In genomic region chr3:38829404-38829803, GRCh38 we compare ENCODE assay signal across 10 cellular contexts. TPM values are rescaled to one million over a fixed set of nuclear protein-coding genes. Genes with fewer than 3 reads are reported as not detected.
DNase-seq lines count a peak whose midpoint lies in the region; ATAC-seq, FAIRE-seq and TF ChIP-seq lines count a peak whose summit lies in the region.
"Had no signal": no experiment of that assay in that cellular context is flagged by ENCODE, and none has a peak within 500 bp of the region (broad histone marks: within the 10 kb centered on the region; RNA-seq: fewer than 3 reads in every experiment).

No MANE protein-coding gene starts in this region.

- BruUV-seq in HCT116 (replicated peaks; lab: Mats Ljungman, UMichigan), result no TSS peak

- intact Hi-C loops in HCT116 (cut with micrococcal nuclease), result no loop called here
- intact Hi-C loops in left ventricle myocardium superior (cut with micrococcal nuclease), result no loop called here

- TF ChIP-seq CTCF in HCT116 (IDR thresholded peaks at IDR 0.05 in 2 of 3, conservative IDR thresholded peaks at IDR 0.05 in 1 of 3; ENCODE audit: borderline replicate concordance in 1 of 3, insufficient read depth in 1 of 3, low read depth in 2 of 3, low read length in 2 of 3) (no peak), WTC11 (IDR thresholded peaks at IDR 0.05) (no peak), thoracic aorta (IDR thresholded peaks at IDR 0.05) (no peak)

- CTCF ChIA-PET in HCT116 (lab: Charles Lee) (interaction anchor here (1.1 kb wide), 1 partner anchor 171 kb away, joined by 3 read pairs; no protein-coding TSS in a partner anchor), WTC11 (lab: Charles Lee) (interaction anchor here (0.9 to 1.6 kb wide), 3 partner anchors 15 to 171 kb away, joined by 4 to 6 read pairs (median 5); no protein-coding TSS in a partner anchor)

- no peaks in the 10 kb centered on the region for H3K36me3 Mint-ChIP-seq in WTC11
- H3K36me3 Mint-ChIP-seq: neural progenitor cell had no signal

- DNase-seq in HCT116 (ENCODE audit: low read depth, low spot score), result no peak
- no peak for DNase-seq in WTC11 (ENCODE audit: low spot score)
- DNase-seq in left ventricle myocardium superior, result peak; percentile 52
- no peak for DNase-seq in thoracic aorta (ENCODE audit: low spot score)
- no peak for DNase-seq in GM12892 (ENCODE audit: insufficient read length)
- DNase-seq: MM.1S, RPMI8226 had no signal

- ATAC-seq in HCT116 (peak; percentile 81), WTC11 (peak; percentile 40), left ventricle myocardium superior (peak; percentile 93), thoracic aorta (ENCODE audit: insufficient number of reproducible peaks, low FRiP score, low read depth) (peak; percentile 70), GM18517 (IDR thresholded peaks at IDR 0.05; ENCODE audit: unreplicated experiment) (no peak), HG02938 (IDR thresholded peaks at IDR 0.05; ENCODE audit: unreplicated experiment) (no peak)

- H3K4me1 ChIP-seq in HCT116 (ENCODE audit: control insufficient read depth in 1 of 2, insufficient read depth in 2 of 2, low read length in 2 of 2) (peaks cover 10 to 26% of the 10 kb centered on the region in 2 experiments), thoracic aorta (ENCODE audit: control insufficient read depth in 1 of 2, low read depth in 2 of 2) (peaks cover 8 to 21% of the 10 kb centered on the region in 2 donors)

- peak overlapping the region; percentile 53 for H3K4me2 ChIP-seq in HCT116 (ENCODE audit: low read length)
- H3K4me2 ChIP-seq: neural progenitor cell had no signal

- no peaks in the 10 kb centered on the region for H3K79me2 ChIP-seq in HCT116 (ENCODE audit: insufficient read depth, low read length)

- peak overlapping the region; percentile 68 for H2AFZ ChIP-seq in HCT116 (ENCODE audit: low read depth, low read length, poor library complexity, severe bottlenecking)
- H2AFZ ChIP-seq: neural progenitor cell had no signal

- H3K27ac ChIP-seq in HCT116 (ENCODE audit: low read depth, low read length) (no peak overlapping the region), thoracic aorta (peak overlapping the region; percentile 30 to 54)
- H3K27ac ChIP-seq: neural progenitor cell had no signal

- H3K36me3 ChIP-seq in HCT116 (ENCODE audit: control insufficient read depth in 1 of 2, insufficient read depth in 2 of 2, low read length in 2 of 2) (no peaks in the 10 kb centered on the region), thoracic aorta (no peaks in the 10 kb centered on the region)
- H3K36me3 ChIP-seq: neural progenitor cell had no signal

- no peaks in the 10 kb centered on the region for H4K20me1 ChIP-seq in HCT116 (ENCODE audit: insufficient read depth)

- peaks cover 3% of the 10 kb centered on the region; the same call in 1 of the 2 replicates for H3K9me3 Mint-ChIP-seq in WTC11
- H3K9me3 Mint-ChIP-seq: neural progenitor cell had no signal

- H3K27ac Mint-ChIP-seq in WTC11, result no peak overlapping the region
- H3K27ac Mint-ChIP-seq: neural progenitor cell had no signal

- H3K4me3 Mint-ChIP-seq in WTC11, result no peak overlapping the region
- H3K4me3 Mint-ChIP-seq: neural progenitor cell had no signal

- POLR2A ChIA-PET in HCT116 (lab: Charles Lee) (no interaction called here), WTC11 (lab: Charles Lee) (interaction anchor here (0.6 kb wide), 1 partner anchor 1643 kb away, joined by 3 read pairs; no protein-coding TSS in a partner anchor)

- TF ChIP-seq POLR2A in HCT116 (IDR thresholded peaks at IDR 0.05; ENCODE audit: borderline replicate concordance, extremely low read depth, insufficient read depth, insufficient read length) (no peak), GM12892 (IDR thresholded peaks at IDR 0.05; ENCODE audit: low read depth, low read length) (no peak)

- H3K9me3 ChIP-seq in HCT116 (ENCODE audit: control insufficient read depth in 1 of 2, insufficient read depth in 1 of 2, low read depth in 1 of 2, low read length in 2 of 2) (no peaks in the 10 kb centered on the region), thoracic aorta (no peaks in the 10 kb centered on the region)

- FAIRE-seq in GM12892 (lab: Jason Lieb, UNC), result no peak

- peaks cover 6% of the 10 kb centered on the region for H3K4me1 Mint-ChIP-seq in WTC11

- RAD21 ChIA-PET in HCT116 (lab: Charles Lee; ENCODE audit: low non-redundant PET in 1 of 2, low total read pairs in 2 of 2, uncharacterized antibody in 2 of 2, unreplicated experiment in 2 of 2), result no interaction called here

- 0 out of 4 replicates have a peak overlapping the region, but pooled peaks of 1 of the 2 experiments have one; percentile 11 for H3K4me3 ChIP-seq in HCT116 (replicated peaks in 1 of 2; ENCODE audit: low read depth in 1 of 2, low read length in 2 of 2)
- H3K4me3 ChIP-seq in thoracic aorta, result no peak overlapping the region
- H3K4me3 ChIP-seq: neural progenitor cell had no signal

- no peaks in the 10 kb centered on the region for H3K9me2 ChIP-seq in HCT116 (ENCODE audit: insufficient read depth)

- TF ChIP-seq RAD21 in HCT116 (IDR thresholded peaks at IDR 0.05; ENCODE audit: low read depth), result no peak

- H3K27me3 ChIP-seq in HCT116 (ENCODE audit: insufficient read depth, low read length) (peaks cover 8% of the 10 kb centered on the region; the same call in 1 of the 2 replicates), thoracic aorta (replicated peaks; ENCODE audit: insufficient read depth) (no peaks in the 10 kb centered on the region)
- H3K27me3 ChIP-seq: neural progenitor cell had no signal

- H3K9ac ChIP-seq in HCT116 (ENCODE audit: low read length), result no peak overlapping the region
- H3K9ac ChIP-seq: neural progenitor cell had no signal

- H3K27me3 Mint-ChIP-seq in WTC11 (ENCODE audit: low read depth), result peaks cover under 1% of the 10 kb centered on the region; the same call in 1 of the 2 replicates

TF ChIP-seq in HCT116, 20 proteins besides CTCF, POLR2A, EP300 and RAD21 (continues in another document):
- TF ChIP-seq SRF (IDR thresholded peaks at IDR 0.05; ENCODE audit: low read depth) (no peak), EZH2phosphoT487 (IDR thresholded peaks at IDR 0.05; ENCODE audit: borderline replicate concordance) (no peak), EZH2 (IDR thresholded peaks at IDR 0.05) (no peak), YY1 (IDR thresholded peaks at IDR 0.05; ENCODE audit: extremely low read depth, insufficient replicate concordance, low read depth, low read length) (no peak), ZNF274 (IDR thresholded peaks at IDR 0.05; ENCODE audit: low read depth, low read length) (no peak), TCF7L2 (IDR thresholded peaks at IDR 0.05; ENCODE audit: borderline replicate concordance, extremely low read depth, insufficient read depth, insufficient read length) (no peak), ZBTB33 (IDR thresholded peaks at IDR 0.05; ENCODE audit: extremely low read depth, insufficient replicate concordance, low read length) (no peak), ATF3 (IDR thresholded peaks at IDR 0.05) (no peak)

TF ChIP-seq in WTC11, 78 proteins besides CTCF, POLR2A, EP300 and RAD21 (continues in another document):
- TF ChIP-seq NR1H2 (CRISPR knock-in tag; IDR thresholded peaks at IDR 0.05) (no peak), TCF7 (CRISPR knock-in tag; IDR thresholded peaks at IDR 0.05; ENCODE audit: low read depth) (no peak), RELA (CRISPR knock-in tag; IDR thresholded peaks at IDR 0.05; ENCODE audit: borderline replicate concordance) (no peak), ZBTB43 (CRISPR knock-in tag; IDR thresholded peaks at IDR 0.05) (no peak), TEAD1 (CRISPR knock-in tag; IDR thresholded peaks at IDR 0.05) (no peak), GTF2I (CRISPR knock-in tag; conservative IDR thresholded peaks at IDR 0.05) (no peak), ZNF512 (CRISPR knock-in tag; IDR thresholded peaks at IDR 0.05; ENCODE audit: borderline replicate concordance) (no peak), SOX15 (CRISPR knock-in tag; IDR thresholded peaks at IDR 0.05) (no peak), PRRX2 (CRISPR knock-in tag; IDR thresholded peaks at IDR 0.05) (no peak), CDX4 (CRISPR knock-in tag; IDR thresholded peaks at IDR 0.05; ENCODE audit: borderline replicate concordance) (no peak)

RNA-seq across cellular contexts. Expression of gene SCN10A, which starts 13.4 kb away (rescaled TPM):
- not detected for total RNA-seq in HCT116 (2021; ENCODE audit: unreplicated experiment)
- not detected in 2 replicates for polyA plus RNA-seq in HCT116 (2012)
- total RNA-seq in WTC11 (2021), result not detected in 3 replicates
- total RNA-seq in left ventricle myocardium superior, result 0.02 TPM
- not detected for total RNA-seq in thoracic aorta
- not detected for polyA plus RNA-seq in GM12892 (2012; ENCODE audit: missing spikeins)

Comparison
In these comparisons a context has a peak if more than half of its experiments do, and no peak if none do; other contexts are left out.
1. ATAC-seq: peak in HCT116 (single experiment), WTC11 (single experiment), left ventricle myocardium superior (single experiment) and thoracic aorta (single experiment); none in GM18517 (single experiment) and HG02938 (single experiment).